22 cellular contexts compared by ENCODE assay signal in genomic region chr3:104206925-104207324, GRCh38.
A peak's percentile ranks its signal among the peaks of the same experiment; 100 is the strongest.
DNase-seq lines count a peak whose midpoint lies in the region; TF ChIP-seq lines count a peak whose summit lies in the region.
"Had no signal": no experiment of that assay in that cellular context is flagged by ENCODE, and none has a peak within 500 bp of the region (broad histone marks: within the 10 kb centered on the region; RNA-seq: fewer than 3 reads in every experiment).

No MANE protein-coding gene starts in this region.

- CTCF ChIA-PET in GM10248 (lab: Yijun Ruan, JAX), result no interaction called here

- 78 to 84% (median 83%) methylated on average over 1 to 2 of the region's 2 CpGs for whole genome bisulfite sequencing in adrenal gland, 4 donors

- no peak for TF ChIP-seq CTCF in GM10248 (IDR thresholded peaks at IDR 0.05; ENCODE audit: control extremely low read depth, extremely low read depth, low read depth, missing control alignments)
- no peak for TF ChIP-seq CTCF in adrenal gland (IDR thresholded peaks at IDR 0.05)

- no peaks in the 10 kb centered on the region for H3K27me3 ChIP-seq in adrenal gland
- H3K27me3 ChIP-seq: cardiac muscle cell, heart right ventricle, thyroid gland had no signal

- peaks cover 0 to 5% (median 0%) of the 10 kb centered on the region in 3 donors for H3K9me3 ChIP-seq in adrenal gland (replicated peaks in 1 of 3)
- H3K9me3 ChIP-seq: heart right ventricle, lower lobe of right lung, thyroid gland had no signal

- no peak for TF ChIP-seq POLR2A in adrenal gland (IDR thresholded peaks at IDR 0.05)

- no peaks in the 10 kb centered on the region for H3K36me3 ChIP-seq in adrenal gland (replicated peaks in 1 of 2)
- H3K36me3 ChIP-seq: cardiac muscle cell, heart right ventricle, lower lobe of right lung, thyroid gland had no signal

- intact Hi-C loops in adrenal gland (cut with DNase I), result no loop called here

- H3K4me3 ChIP-seq in adrenal gland, result no peak overlapping the region
- H3K4me3 ChIP-seq: cardiac muscle cell, heart right ventricle, lower lobe of right lung, thyroid gland had no signal

- no peaks in the 10 kb centered on the region for H3K4me1 ChIP-seq in adrenal gland (replicated peaks in 1 of 2)
- H3K4me1 ChIP-seq: heart right ventricle, lower lobe of right lung, thyroid gland had no signal

- DNase-seq in NCI-H526 (lab: John Stamatoyannopoulos, UW), result peak; percentile 3 to 36
- no peak for DNase-seq in NCI-H526 treated with DMSO at 0.1 percent for 48 hours (lab: John Stamatoyannopoulos, UW)
- DNase-seq in HT1080 (ENCODE audit: low read depth), result peak; percentile 4
- peak; percentile 5 for DNase-seq in NCI-H524 treated with DMSO at 0.1 percent for 48 hours (lab: John Stamatoyannopoulos, UW)
- peak; percentile 0 for DNase-seq in iris pigment epithelial cell (ENCODE audit: low read depth)
- no peak for DNase-seq in NCI-H1436 treated with DMSO at 0.1 percent for 48 hours (lab: John Stamatoyannopoulos, UW)
- DNase-seq in GM10248 (ENCODE audit: extremely low spot score), result no peak
- DNase-seq in adrenal gland, result no peak
- DNase-seq: ACHN; activated CD4-positive, alpha-beta T cell treated with anti-CD3 and anti-CD28 coated beads, Interleukin-2, amount 50 U/mL, for 4 hours; activated gamma-delta T cell; C1 segment of cervical spinal cord; DND-41; heart right ventricle; immature natural killer cell; lower lobe of right lung; NCI-H1092 treated with DMSO at 0.1 percent for 48 hours; small intestine; stimulated activated naive CD4-positive, alpha-beta T cell treated with Interleukin-2 at 50 U/mL for 16 hours; thyroid gland had no signal

- POLR2A ChIA-PET in GM10248 (lab: Yijun Ruan, JAX), result no interaction called here

- no peak overlapping the region for H3K27ac ChIP-seq in adrenal gland
- H3K27ac ChIP-seq: cardiac muscle cell, heart right ventricle, KMS-11, lower lobe of right lung, thyroid gland had no signal

Comparison
In these comparisons a context has a peak if more than half of its experiments do, and no peak if none do; other contexts are left out.
1. DNase-seq: peak in NCI-H526 (2 of 2), HT1080 (single experiment), NCI-H524 treated with DMSO at 0.1 percent for 48 hours (single experiment) and iris pigment epithelial cell (single experiment); none in NCI-H526 treated with DMSO at 0.1 percent for 48 hours (single experiment), NCI-H1436 treated with DMSO at 0.1 percent for 48 hours (single experiment), GM10248 (single experiment) and adrenal gland (0 of 7).